ENCODE assay signal across 29 cellular contexts in the genomic region with DNA sequence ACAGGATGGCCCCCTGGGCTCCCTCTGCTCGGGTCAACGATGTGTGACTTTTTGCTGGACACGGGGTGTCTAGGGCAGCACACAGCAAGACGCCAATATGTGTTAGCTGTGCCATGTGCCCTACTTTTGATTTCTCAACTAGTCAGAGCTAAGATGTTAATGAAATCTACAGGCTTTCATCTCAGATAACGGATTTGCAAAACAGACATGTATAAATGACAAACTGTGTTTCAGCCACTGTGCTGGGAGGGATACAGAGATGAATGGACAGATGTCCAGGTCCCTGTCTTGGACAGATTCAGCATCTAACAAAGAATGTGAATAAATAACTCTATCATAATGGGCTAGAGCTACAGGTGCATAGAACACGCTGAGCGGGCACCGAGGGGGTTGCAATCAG.
"Had no signal": no experiment of that assay in that cellular context is flagged by ENCODE, and none has a peak within 500 bp of the region (broad histone marks: within the 10 kb centered on the region; RNA-seq: fewer than 3 reads in every experiment).

No MANE protein-coding gene starts in this region.

- H3K27ac ChIP-seq: hepatocyte, parathyroid adenoma, right atrium auricular region, upper lobe of left lung, vagina, VCaP had no signal

- DNase-seq: activated CD4-positive, alpha-beta T cell treated with anti-CD3 and anti-CD28 coated beads for 4 hours; activated CD4-positive, alpha-beta T cell treated with anti-CD3 and anti-CD28 coated beads, Interleukin-2, amount 50 U/mL, for 4 hours; activated naive CD4-positive, alpha-beta T cell; activated T-cell treated with anti-CD3 and anti-CD28 coated beads for 4 hours; activated T-cell treated with anti-CD3 and anti-CD28 coated beads, Interleukin-2, amount 50 U/mL, for 72 hours; anterior cingulate cortex; cerebellar nuclear complex; cortex of kidney; effector memory CD8-positive, alpha-beta T cell; erythroblast; gastrocnemius medialis; islet precursor cell; stimulated activated CD4-positive, alpha-beta T cell treated with anti-CD3 and anti-CD28 coated beads, Interleukin-12 subunit alpha, Interleukin-12 subunit beta, amount 100 ng/mL, for 4 hours; stimulated activated CD4-positive, alpha-beta T cell treated with anti-CD3 and anti-CD28 coated beads, Interleukin-4, amount 100 ng/mL, for 1 hour; SW 1271; T-helper 9 cell had no signal

- H3K27me3 ChIP-seq: gastrocnemius medialis, hepatocyte, right atrium auricular region, upper lobe of left lung, vagina had no signal

- H3K4me3 Mint-ChIP-seq: activated naive CD8-positive, alpha-beta T cell; activated T-cell treated with anti-CD3 and anti-CD28 coated beads, Interleukin-2, amount 50 U/mL, for 72 hours; effector memory CD8-positive, alpha-beta T cell; memory B cell; natural killer cell treated with Interleukin-12 subunit alpha and Interleukin-12 subunit beta and Interleukin-15 and Interleukin-18, amount 100 ng/mL, for 72 hours; stimulated activated effector memory CD8-positive, alpha-beta T cell treated with anti-CD3 and anti-CD28 coated beads, Interleukin-12 subunit alpha, Interleukin-12 subunit beta, amount 100 ng/mL, for 72 hours; stimulated activated naive CD8-positive, alpha-beta T cell treated with anti-CD3 and anti-CD28 coated beads, Interleukin-15, Interleukin-2, amounts not matched to agents 100 ng/mL and 50 ng/mL, for 24 hours; T-helper 1 cell treated with Interleukin-12 subunit alpha and Interleukin-12 subunit beta and Interleukin-4 antibody, amounts not matched to agents 30 μg/mL and 1 μg/mL, for 36 hours had no signal

- H3K36me3 ChIP-seq: gastrocnemius medialis, right atrium auricular region, upper lobe of left lung, vagina had no signal

- H3K9me3 Mint-ChIP-seq: activated T-cell treated with anti-CD3 and anti-CD28 coated beads, Interleukin-2, amount 50 U/mL, for 72 hours; effector memory CD8-positive, alpha-beta T cell; memory B cell; natural killer cell treated with Interleukin-12 subunit alpha and Interleukin-12 subunit beta and Interleukin-15 and Interleukin-18, amount 100 ng/mL, for 72 hours; stimulated activated effector memory CD8-positive, alpha-beta T cell treated with anti-CD3 and anti-CD28 coated beads, Interleukin-12 subunit alpha, Interleukin-12 subunit beta, amount 100 ng/mL, for 72 hours; stimulated activated naive CD8-positive, alpha-beta T cell treated with anti-CD3 and anti-CD28 coated beads, Interleukin-15, Interleukin-2, amounts not matched to agents 100 ng/mL and 50 ng/mL, for 24 hours; T-helper 1 cell treated with Interleukin-12 subunit alpha and Interleukin-12 subunit beta and Interleukin-4 antibody, amounts not matched to agents 30 μg/mL and 1 μg/mL, for 36 hours had no signal

- H3K27ac Mint-ChIP-seq: activated naive CD8-positive, alpha-beta T cell; activated T-cell treated with anti-CD3 and anti-CD28 coated beads, Interleukin-2, amount 50 U/mL, for 72 hours; memory B cell; natural killer cell treated with Interleukin-12 subunit alpha and Interleukin-12 subunit beta and Interleukin-15 and Interleukin-18, amount 100 ng/mL, for 72 hours; stimulated activated effector memory CD8-positive, alpha-beta T cell treated with anti-CD3 and anti-CD28 coated beads, Interleukin-12 subunit alpha, Interleukin-12 subunit beta, amount 100 ng/mL, for 72 hours; stimulated activated naive CD8-positive, alpha-beta T cell treated with anti-CD3 and anti-CD28 coated beads, Interleukin-15, Interleukin-2, amounts not matched to agents 100 ng/mL and 50 ng/mL, for 24 hours; T-helper 1 cell treated with Interleukin-12 subunit alpha and Interleukin-12 subunit beta and Interleukin-4 antibody, amounts not matched to agents 30 μg/mL and 1 μg/mL, for 36 hours had no signal

- H3K27me3 Mint-ChIP-seq: activated naive CD8-positive, alpha-beta T cell; effector memory CD8-positive, alpha-beta T cell; memory B cell; natural killer cell treated with Interleukin-12 subunit alpha and Interleukin-12 subunit beta and Interleukin-15 and Interleukin-18, amount 100 ng/mL, for 72 hours; stimulated activated naive CD8-positive, alpha-beta T cell treated with anti-CD3 and anti-CD28 coated beads, Interleukin-15, Interleukin-2, amounts not matched to agents 100 ng/mL and 50 ng/mL, for 24 hours had no signal

- H2AFZ ChIP-seq: hepatocyte had no signal

- H3K9ac ChIP-seq: parathyroid adenoma had no signal

- H3K9me3 ChIP-seq: gastrocnemius medialis, right atrium auricular region, upper lobe of left lung, vagina had no signal

- H3K36me3 Mint-ChIP-seq: natural killer cell treated with Interleukin-12 subunit alpha and Interleukin-12 subunit beta and Interleukin-15 and Interleukin-18, amount 100 ng/mL, for 72 hours; stimulated activated effector memory CD8-positive, alpha-beta T cell treated with anti-CD3 and anti-CD28 coated beads, Interleukin-12 subunit alpha, Interleukin-12 subunit beta, amount 100 ng/mL, for 72 hours had no signal

- ATAC-seq: activated T-cell treated with anti-CD3 and anti-CD28 coated beads, Interleukin-2, amount 50 U/mL, for 72 hours; effector memory CD8-positive, alpha-beta T cell; natural killer cell treated with Interleukin-12 subunit alpha and Interleukin-12 subunit beta and Interleukin-15 and Interleukin-18, amount 100 ng/mL, for 72 hours; stimulated activated effector memory CD8-positive, alpha-beta T cell treated with anti-CD3 and anti-CD28 coated beads, Interleukin-12 subunit alpha, Interleukin-12 subunit beta, amount 100 ng/mL, for 72 hours had no signal

- H3K4me1 Mint-ChIP-seq: stimulated activated effector memory CD8-positive, alpha-beta T cell treated with anti-CD3 and anti-CD28 coated beads, Interleukin-12 subunit alpha, Interleukin-12 subunit beta, amount 100 ng/mL, for 72 hours had no signal

- H3K4me3 ChIP-seq: gastrocnemius medialis, hepatocyte, right atrium auricular region, skin epidermis, upper lobe of left lung, vagina had no signal

- H3K4me1 ChIP-seq: parathyroid adenoma, upper lobe of left lung had no signal

- H3K4me2 ChIP-seq: hepatocyte had no signal

- H3K79me2 ChIP-seq: hepatocyte, parathyroid adenoma had no signal
